Comparison of ENCODE assay signal across 9 cellular contexts in the genomic region with DNA sequence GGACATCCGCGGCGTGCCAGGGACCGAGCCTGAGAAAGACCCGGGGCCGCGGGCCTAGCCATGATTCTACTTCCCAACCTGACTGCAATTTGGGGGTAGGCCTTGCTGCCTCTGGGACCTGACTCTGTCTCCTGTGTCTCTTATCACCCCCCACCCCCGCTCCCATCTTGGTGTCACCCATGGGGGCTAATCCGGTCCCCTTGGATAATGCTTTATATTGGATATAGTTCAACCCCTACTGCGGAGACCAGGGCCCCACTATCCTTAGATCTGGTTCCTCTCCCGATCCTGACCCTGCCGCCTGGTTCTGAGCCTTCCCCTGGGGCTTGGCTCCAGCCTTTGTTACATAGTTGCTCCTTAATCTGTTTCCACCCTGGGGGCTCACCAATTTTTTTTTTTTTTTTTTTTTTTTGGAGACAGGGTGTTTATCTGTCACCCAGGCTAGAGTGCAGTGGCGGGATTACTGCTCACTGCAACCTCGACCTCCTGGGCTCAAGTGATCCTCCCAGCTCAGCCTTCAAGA. TPM values are rescaled to one million over a fixed set of nuclear protein-coding genes. Genes with fewer than 3 reads are reported as not detected.
A peak's percentile ranks its signal among the peaks of the same experiment; 100 is the strongest.
DNase-seq lines count a peak whose midpoint lies in the region; ATAC-seq and TF ChIP-seq lines count a peak whose summit lies in the region.
"Had no signal": no experiment of that assay in that cellular context is flagged by ENCODE, and none has a peak within 500 bp of the region (broad histone marks: within the 10 kb centered on the region; RNA-seq: fewer than 3 reads in every experiment).

No MANE protein-coding gene starts in this region.

- BruUV-seq in OCI-LY7 (replicated peaks; lab: Mats Ljungman, UMichigan): no TSS peak

- H3K4me2 ChIP-seq in OCI-LY7 (ENCODE audit: low read length) (peak overlapping the region; percentile 72), osteoblast (ENCODE audit: insufficient read depth, low read length) (peak overlapping the region; percentile 97)

- H3K9me3 Mint-ChIP-seq in CD4-positive, alpha-beta T cell: no peaks in the 10 kb centered on the region

- H3K4me1 ChIP-seq in OCI-LY7 (ENCODE audit: insufficient read depth, low read length, poor library complexity, severe bottlenecking): peaks cover 25% of the 10 kb centered on the region
- peaks cover 19% of the 10 kb centered on the region for H3K4me1 ChIP-seq in osteoblast (ENCODE audit: insufficient read depth, low read length)

- H3K4me1 Mint-ChIP-seq in CD4-positive, alpha-beta T cell (ENCODE audit: low read depth): peaks cover 43% of the 10 kb centered on the region

- H3K27me3 Mint-ChIP-seq in CD4-positive, alpha-beta T cell: no peaks in the 10 kb centered on the region

- H3K9me2 ChIP-seq in OCI-LY7 (ENCODE audit: insufficient read depth, low read length): no peaks in the 10 kb centered on the region

- peak overlapping the region; percentile 83 for H3K4me3 Mint-ChIP-seq in CD4-positive, alpha-beta T cell

- POLR2A ChIA-PET in CD4-positive, alpha-beta T cell (lab: Charles Lee): interaction anchor here (1.6 to 2.8 kb wide), 5 partner anchors 27 to 179 kb away, joined by 4 to 81 read pairs (median 31); partner anchors contain the start of genes PPP1R37 and RELB
- POLR2A ChIA-PET in OCI-LY7 (lab: Charles Lee): interaction anchor here (0.6 kb wide), 1 partner anchor 408 kb away, joined by 3 read pairs; no protein-coding TSS in a partner anchor

- TF ChIP-seq CTCF in CD4-positive, alpha-beta T cell (IDR thresholded peaks at IDR 0.05): no peak
- TF ChIP-seq CTCF in OCI-LY7 (conservative IDR thresholded peaks at IDR 0.05; ENCODE audit: low read length): no peak
- TF ChIP-seq CTCF in epithelial cell of esophagus (IDR thresholded peaks at IDR 0.05; ENCODE audit: insufficient read depth, low read depth, low read length, missing control alignments): no peak
- no peak for TF ChIP-seq CTCF in osteoblast (IDR thresholded peaks at IDR 0.05; ENCODE audit: extremely low read depth, low read depth, low read length)

- no peak overlapping the region for H3K27ac ChIP-seq in CD4-positive, alpha-beta T cell (ENCODE audit: low read depth, low read length)
- no peak overlapping the region for H3K27ac ChIP-seq in OCI-LY7 (ENCODE audit: low read depth, low read length, poor library complexity, severe bottlenecking)
- peak overlapping the region; percentile 95 for H3K27ac ChIP-seq in osteoblast (ENCODE audit: low read depth, low read length)

- H3K9me3 ChIP-seq in CD4-positive, alpha-beta T cell (ENCODE audit: control insufficient read depth, low read length): no peaks in the 10 kb centered on the region
- H3K9me3 ChIP-seq in OCI-LY7 (ENCODE audit: low read length) (no peaks in the 10 kb centered on the region), osteoblast (ENCODE audit: low read depth, low read length) (no peaks in the 10 kb centered on the region)

- H3K4me3 ChIP-seq in OCI-LY7 (ENCODE audit: low read depth, low read length, poor library complexity, severe bottlenecking) (peak overlapping the region; percentile 88), epithelial cell of esophagus (ENCODE audit: low read length) (peak overlapping the region; percentile 97), osteoblast (ENCODE audit: insufficient read depth, low read length) (peak overlapping the region; percentile 89)

- peak overlapping the region; percentile 16 for H3K27ac Mint-ChIP-seq in CD4-positive, alpha-beta T cell

- no peak for DNase-seq in CD4-positive, alpha-beta T cell
- DNase-seq in OCI-LY7 (ENCODE audit: low spot score): no peak
- no peak for DNase-seq in epithelial cell of esophagus (ENCODE audit: low read depth)
- DNase-seq in osteoblast (ENCODE audit: insufficient read length, low spot score, missing footprints): no peak
- DNase-seq in NCI-H128 (lab: John Stamatoyannopoulos, UW; ENCODE audit: unreplicated experiment): no peak
- DNase-seq: NCI-H510A treated with DMSO at 0.1 percent for 48 hours had no signal

- H3K79me2 ChIP-seq in OCI-LY7 (ENCODE audit: insufficient read depth, low read depth, low read length) (peaks cover 32% of the 10 kb centered on the region), osteoblast (ENCODE audit: insufficient read depth, low read length) (peaks cover 31% of the 10 kb centered on the region)

- peaks cover 15% of the 10 kb centered on the region for H3K36me3 Mint-ChIP-seq in CD4-positive, alpha-beta T cell (ENCODE audit: low read depth)

- no peaks in the 10 kb centered on the region for H4K20me1 ChIP-seq in OCI-LY7 (ENCODE audit: insufficient read depth, low read length)
- peaks cover 7% of the 10 kb centered on the region for H4K20me1 ChIP-seq in osteoblast (ENCODE audit: insufficient read depth, low read length)

- H3K36me3 ChIP-seq in OCI-LY7 (ENCODE audit: insufficient read depth, low read length): 0 out of 2 replicates have a peak, but pooled peaks cover 8% of the 10 kb centered on the region
- peaks cover 9% of the 10 kb centered on the region for H3K36me3 ChIP-seq in osteoblast (ENCODE audit: insufficient read depth, low read length)

- H2AFZ ChIP-seq in OCI-LY7 (ENCODE audit: low read length) (no peak overlapping the region), osteoblast (ENCODE audit: low read length) (peak overlapping the region; percentile 65)

- H3K27me3 ChIP-seq in CD4-positive, alpha-beta T cell (ENCODE audit: control insufficient read depth, insufficient read depth, low read length): no peaks in the 10 kb centered on the region
- no peaks in the 10 kb centered on the region for H3K27me3 ChIP-seq in osteoblast (ENCODE audit: insufficient read depth, low read length)

- no peak for ATAC-seq in CD4-positive, alpha-beta T cell (ENCODE audit: poor library complexity)
- ATAC-seq in HG02870 (IDR thresholded peaks at IDR 0.05; ENCODE audit: unreplicated experiment) (no peak), GM21423 (IDR thresholded peaks at IDR 0.05; ENCODE audit: unreplicated experiment) (no peak), HG03342 (IDR thresholded peaks at IDR 0.05; ENCODE audit: unreplicated experiment) (no peak)

- intact Hi-C loops in CD4-positive, alpha-beta T cell (cut with DNase I, micrococcal nuclease): loop anchor here (1.0 to 10.0 kb wide), 8 partner anchors 72 to 725 kb away; partner anchors contain the start of genes MYPOP (in 2 of the 2), TOMM40 (in 2 of the 2), GEMIN7 (in 1 of the 2) and MARK4 (in 1 of the 2)
- intact Hi-C loops in OCI-LY7 (cut with micrococcal nuclease; ENCODE audit: unreplicated experiment): loop anchor here (5.0 kb wide), 1 partner anchor 88 kb away; the partner anchor contains the start of gene PPP1R37

- CTCF ChIA-PET in CD4-positive, alpha-beta T cell (lab: Charles Lee): interaction anchor here (0.9 to 1.0 kb wide), 2 partner anchors 15 to 69 kb away, joined by 3 to 4 read pairs; no protein-coding TSS in a partner anchor
- CTCF ChIA-PET in OCI-LY7 (lab: Charles Lee; ENCODE audit: unreplicated experiment): interaction anchor here (0.6 kb wide), 1 partner anchor 45 kb away, joined by 3 read pairs; no protein-coding TSS in a partner anchor

RNA-seq across cellular contexts. Expression of gene BLOC1S3, which starts 1.3 kb away (rescaled TPM):
- 10 to 100 TPM; 14.7 to 18.8 TPM for total RNA-seq in CD4-positive, alpha-beta T cell
- total RNA-seq in OCI-LY7 (2014; rRNA removed; shearing (Covaris generic)): 8.1 and 9.7 TPM in 2 replicates
- total RNA-seq in OCI-LY7 (2022) (13.8 and 15.4 TPM in 2 replicates), osteoblast (7.2 and 10.0 TPM in 2 replicates)

RNA-seq across cellular contexts. Expression of gene TRAPPC6A, which starts 1.9 kb away (rescaled TPM):
- 10 to 100 TPM; 32.0 to 38.8 TPM for total RNA-seq in CD4-positive, alpha-beta T cell
- 50.5 and 55.6 TPM in 2 replicates for total RNA-seq in OCI-LY7 (2014; rRNA removed; shearing (Covaris generic))
- total RNA-seq in OCI-LY7 (2022) (70.9 and 81.9 TPM in 2 replicates), osteoblast (13.8 and 17.4 TPM in 2 replicates)

RNA-seq across cellular contexts. Expression of gene NKPD1, which starts 19.1 kb away (rescaled TPM):
- under 1 TPM; 0.73 to 0.91 TPM for total RNA-seq in CD4-positive, alpha-beta T cell
- total RNA-seq in OCI-LY7 (2014; rRNA removed; shearing (Covaris generic)): 0.50 and 1.0 TPM in 2 replicates
- total RNA-seq in OCI-LY7 (2022): 1.00 and 1.0 TPM in 2 replicates
- 0.29 TPM in 1 of 2 replicates, not detected in the other for total RNA-seq in osteoblast
